In genomic region chr1:87674791-87675190, GRCh38 we compare ENCODE assay signal across 23 cellular contexts.
DNase-seq lines count a peak whose midpoint lies in the region; ATAC-seq, FAIRE-seq and TF ChIP-seq lines count a peak whose summit lies in the region.
"Had no signal": no experiment of that assay in that cellular context is flagged by ENCODE, and none has a peak within 500 bp of the region (broad histone marks: within the 10 kb centered on the region; RNA-seq: fewer than 3 reads in every experiment).

No MANE protein-coding gene starts in this region.

- no peaks in the 10 kb centered on the region for H3K4me1 Mint-ChIP-seq in activated CD4-positive, alpha-beta T cell treated with anti-CD3 and anti-CD28 coated beads, Interleukin-2, amount 10 ng/mL, durations not matched to agents 24 days and 14 days
- H3K4me1 Mint-ChIP-seq: CD14-positive monocyte; CD4-positive, alpha-beta memory T cell; CD4-positive, CD25-positive, alpha-beta regulatory T cell; CD8-positive, alpha-beta memory T cell had no signal

- intact Hi-C loops in activated CD4-positive, alpha-beta T cell treated with anti-CD3 and anti-CD28 coated beads, Interleukin-2, amount 10 ng/mL, durations not matched to agents 24 days and 14 days (cut with micrococcal nuclease), result no loop called here

- no peak overlapping the region for H3K4me3 ChIP-seq in A549
- H3K4me3 ChIP-seq in bronchial epithelial cell (ENCODE audit: low read depth, low read length), result no peak overlapping the region
- no peak overlapping the region for H3K4me3 ChIP-seq in brain microvascular endothelial cell (ENCODE audit: low read depth, low read length)
- H3K4me3 ChIP-seq: BLaER1 had no signal

- H3K27ac ChIP-seq in A549 (no peak overlapping the region), brain microvascular endothelial cell (no peak overlapping the region)
- H3K27ac ChIP-seq: 22Rv1, BLaER1 had no signal

- H3K9me3 ChIP-seq in A549, result no peaks in the 10 kb centered on the region
- H3K9me3 ChIP-seq: BE2C, BLaER1 had no signal

- ATAC-seq in A549, result no peak

- in situ Hi-C loops in brain microvascular endothelial cell (cut with HindIII; ENCODE audit: low pct_ligation_motif_present, low sequenced_read_pairs), result no loop called here

- no peak for TF ChIP-seq RAD21 in A549 (conservative IDR thresholded peaks at IDR 0.05 in 1 of 2, IDR thresholded peaks at IDR 0.05 in 1 of 2)

- H3K4me2 ChIP-seq in A549, result no peak overlapping the region
- H3K4me2 ChIP-seq: BLaER1 had no signal

- peaks cover 2% of the 10 kb centered on the region for H3K27me3 Mint-ChIP-seq in activated CD4-positive, alpha-beta T cell treated with anti-CD3 and anti-CD28 coated beads, Interleukin-2, amount 10 ng/mL, durations not matched to agents 24 days and 14 days

- no peaks in the 10 kb centered on the region for H3K4me1 ChIP-seq in A549
- H3K4me1 ChIP-seq: BE2C, BLaER1 had no signal

- WGBS in A549 (ENCODE audit: missing lambda C conversion rate), result 93% methylated on average over 5 of the region's 5 CpGs

- H3K27me3 ChIP-seq in bronchial epithelial cell (ENCODE audit: control insufficient read depth, insufficient read depth, low read length) (no peaks in the 10 kb centered on the region), brain microvascular endothelial cell (replicated peaks) (no peaks in the 10 kb centered on the region)
- H3K27me3 ChIP-seq: BE2C, BLaER1 had no signal

- no peak for TF ChIP-seq CTCF in A549 (IDR thresholded peaks at IDR 0.05)
- TF ChIP-seq CTCF in bronchial epithelial cell (IDR thresholded peaks at IDR 0.05; ENCODE audit: insufficient read depth, low read length, severe bottlenecking), result no peak
- no peak for TF ChIP-seq CTCF in brain microvascular endothelial cell (IDR thresholded peaks at IDR 0.05; ENCODE audit: low read depth, low read length, missing control alignments)

- FAIRE-seq in A549 (lab: Jason Lieb, UNC) (no peak), bronchial epithelial cell (lab: Jason Lieb, UNC) (peak; percentile 7)
- FAIRE-seq: D721Med, G401.6, GM12891, GM19239 had no signal

- no peak overlapping the region for H3K4me3 Mint-ChIP-seq in activated CD4-positive, alpha-beta T cell treated with anti-CD3 and anti-CD28 coated beads, Interleukin-2, amount 10 ng/mL, durations not matched to agents 24 days and 14 days
- H3K4me3 Mint-ChIP-seq: CD14-positive monocyte; CD4-positive, alpha-beta memory T cell; CD4-positive, CD25-positive, alpha-beta regulatory T cell; CD8-positive, alpha-beta memory T cell had no signal

- no peaks in the 10 kb centered on the region for H3K9me3 Mint-ChIP-seq in activated CD4-positive, alpha-beta T cell treated with anti-CD3 and anti-CD28 coated beads, Interleukin-2, amount 10 ng/mL, durations not matched to agents 24 days and 14 days
- H3K9me3 Mint-ChIP-seq: CD4-positive, alpha-beta memory T cell had no signal

- H3K36me3 ChIP-seq in bronchial epithelial cell (ENCODE audit: control insufficient read depth, insufficient read depth, low read length) (no peaks in the 10 kb centered on the region), brain microvascular endothelial cell (replicated peaks) (no peaks in the 10 kb centered on the region)
- H3K36me3 ChIP-seq: BE2C, BLaER1 had no signal

- no peak for TF ChIP-seq POLR2A in A549 (IDR thresholded peaks at IDR 0.05; ENCODE audit: low read length)

- H3K36me3 Mint-ChIP-seq in activated CD4-positive, alpha-beta T cell treated with anti-CD3 and anti-CD28 coated beads, Interleukin-2, amount 10 ng/mL, durations not matched to agents 24 days and 14 days (ENCODE audit: low read depth), result no peaks in the 10 kb centered on the region
- H3K36me3 Mint-ChIP-seq: CD14-positive monocyte; CD4-positive, alpha-beta memory T cell; CD4-positive, CD25-positive, alpha-beta regulatory T cell; CD8-positive, alpha-beta memory T cell had no signal

- POLR2A ChIA-PET in A549 (lab: Yijun Ruan, JAX), result no interaction called here

- TF ChIP-seq EP300 in A549 (IDR thresholded peaks at IDR 0.05), result no peak

- no peak overlapping the region for H3K27ac Mint-ChIP-seq in activated CD4-positive, alpha-beta T cell treated with anti-CD3 and anti-CD28 coated beads, Interleukin-2, amount 10 ng/mL, durations not matched to agents 24 days and 14 days
- H3K27ac Mint-ChIP-seq: CD14-positive monocyte; CD4-positive, alpha-beta memory T cell; CD4-positive, CD25-positive, alpha-beta regulatory T cell; CD8-positive, alpha-beta memory T cell had no signal

- DNase-seq in activated CD4-positive, alpha-beta T cell treated with anti-CD3 and anti-CD28 coated beads, Interleukin-2, amount 10 ng/mL, durations not matched to agents 24 days and 14 days, result peak; percentile 34
- DNase-seq in activated CD4-positive, alpha-beta T cell treated with anti-CD3 and anti-CD28 coated beads for 1 hour, result no peak
- DNase-seq in A549 (ENCODE audit: low read depth in 1 of 2, low spot score in 1 of 2), result no peak
- DNase-seq in bronchial epithelial cell (ENCODE audit: low read depth), result no peak
- DNase-seq in brain microvascular endothelial cell, result no peak
- DNase-seq in SIG-M5 (lab: John Stamatoyannopoulos, UW), result no peak
- DNase-seq: ACHN; BE2C; C1 segment of cervical spinal cord; Calu3; CD4-positive, alpha-beta memory T cell; CD4-positive, CD25-positive, alpha-beta regulatory T cell; CD8-positive, alpha-beta memory T cell; COR-L47; DMS79 treated with DMSO at 0.1 percent for 48 hours; GF-D8 had no signal

- CTCF ChIA-PET in A549 (lab: Yijun Ruan, JAX), result interaction anchor here (1.6 kb wide), 1 partner anchor 13 kb away, joined by 3 read pairs; no protein-coding TSS in a partner anchor

TF ChIP-seq in A549, 52 proteins besides CTCF, POLR2A, EP300 and RAD21:
- TF ChIP-seq CEBPB (IDR thresholded peaks at IDR 0.05) (no peak), MAFK (IDR thresholded peaks at IDR 0.05; ENCODE audit: partially characterized antibody) (peak; percentile 34)
